Comparison of ENCODE assay signal across 17 cellular contexts in genomic region chr3:101319531-101319930, GRCh38. TPM values are rescaled to one million over a fixed set of nuclear protein-coding genes. Genes with fewer than 3 reads are reported as not detected.
DNase-seq lines count a peak whose midpoint lies in the region; ATAC-seq and TF ChIP-seq lines count a peak whose summit lies in the region.
"Had no signal": no experiment of that assay in that cellular context is flagged by ENCODE, and none has a peak within 500 bp of the region (broad histone marks: within the 10 kb centered on the region; RNA-seq: fewer than 3 reads in every experiment).

No MANE protein-coding gene starts in this region.

- H3K4me1 ChIP-seq in MM.1S (ENCODE audit: low read length) (no peaks in the 10 kb centered on the region), mesendoderm (ENCODE audit: control insufficient read depth, low read depth, low read length) (no peaks in the 10 kb centered on the region), neural progenitor cell (peaks cover 17% of the 10 kb centered on the region)

- no peak overlapping the region for H2BK5ac ChIP-seq in mesendoderm (ENCODE audit: low read length)

- intact Hi-C loops in MCF 10A (cut with micrococcal nuclease): no loop called here

- H3K36me3 Mint-ChIP-seq in neural progenitor cell: no peaks in the 10 kb centered on the region
- H3K36me3 Mint-ChIP-seq in MCF 10A (ENCODE audit: insufficient read depth, unreplicated experiment): no peaks in the 10 kb centered on the region

- BruUV-seq in MCF 10A (replicated peaks; lab: Mats Ljungman, UMichigan): no TSS peak

- no peak overlapping the region for H3K56ac ChIP-seq in mesendoderm (ENCODE audit: low read length)

- H3K9ac ChIP-seq in MM.1S (ENCODE audit: low read length) (no peak overlapping the region), mesendoderm (ENCODE audit: low read length) (no peak overlapping the region), neural progenitor cell (no peak overlapping the region)

- H4K20me1 ChIP-seq in MM.1S (ENCODE audit: insufficient read depth, low read length): no peaks in the 10 kb centered on the region
- H4K20me1 ChIP-seq in neural progenitor cell (ENCODE audit: low read depth): no peaks in the 10 kb centered on the region

- no peak overlapping the region for H3K18ac ChIP-seq in mesendoderm (ENCODE audit: low read length)

- TF ChIP-seq CTCF in MM.1S (IDR thresholded peaks at IDR 0.05; ENCODE audit: low read length): no peak
- TF ChIP-seq CTCF in WERI-Rb-1 (IDR thresholded peaks at IDR 0.05; ENCODE audit: low read depth, low read length): no peak
- no peak for TF ChIP-seq CTCF in neural progenitor cell (IDR thresholded peaks at IDR 0.05)
- TF ChIP-seq CTCF in MCF 10A (IDR thresholded peaks at IDR 0.05; ENCODE audit: unreplicated experiment): no peak

- H2AFZ ChIP-seq in MM.1S (ENCODE audit: low read length) (no peak overlapping the region), neural progenitor cell (replicated peaks) (no peak overlapping the region)

- H3K9me3 Mint-ChIP-seq in neural progenitor cell (no peaks in the 10 kb centered on the region), MCF 10A (ENCODE audit: unreplicated experiment) (no peaks in the 10 kb centered on the region)
- H3K9me3 Mint-ChIP-seq: CD4-positive, alpha-beta T cell; H9 had no signal

- no peak overlapping the region for H2BK15ac ChIP-seq in mesendoderm (replicated peaks; ENCODE audit: low read depth)

- H3K27me3 ChIP-seq in MM.1S (replicated peaks; ENCODE audit: insufficient read depth, low read length) (no peaks in the 10 kb centered on the region), WERI-Rb-1 (ENCODE audit: insufficient read depth, low read depth, severe bottlenecking) (no peaks in the 10 kb centered on the region), mesendoderm (ENCODE audit: insufficient read depth, low read length, poor library complexity) (no peaks in the 10 kb centered on the region), neural progenitor cell (no peaks in the 10 kb centered on the region)

- H3F3A ChIP-seq in MM.1S (ENCODE audit: insufficient read depth, low read length): no peaks in the 10 kb centered on the region; the same call in 1 of the 2 replicates
- peaks cover 3% of the 10 kb centered on the region for H3F3A ChIP-seq in neural progenitor cell (ENCODE audit: low read depth)

- H4K5ac ChIP-seq in mesendoderm (ENCODE audit: low read length): no peak overlapping the region

- no peak overlapping the region for H2AK5ac ChIP-seq in mesendoderm (ENCODE audit: low read length)

- H3K4me2 ChIP-seq in MM.1S (ENCODE audit: low read depth, low read length) (peak overlapping the region; percentile 37), mesendoderm (ENCODE audit: low read length) (no peak overlapping the region), neural progenitor cell (no peak overlapping the region)

- DNase-seq in MM.1S (peak; percentile 74), WERI-Rb-1 (no peak), mesendoderm (peak; percentile 41), neural progenitor cell (ENCODE audit: low spot score) (peak; percentile 10), MCF 10A (ENCODE audit: unreplicated experiment) (no peak), NCI-H446 treated with DMSO at 0.1 percent for 48 hours (lab: John Stamatoyannopoulos, UW) (no peak)
- DNase-seq in activated CD8-positive, alpha-beta memory T cell treated with anti-CD3 and anti-CD28 coated beads, Interleukin-2, amount 50 U/mL, for 4 hours: no peak
- DNase-seq: C1 segment of cervical spinal cord; Calu3; CD4-positive, alpha-beta T cell; DND-41; GDM1; GOT3; H9 had no signal

- H3K4me3 ChIP-seq in MM.1S (ENCODE audit: low read length) (no peak overlapping the region), WERI-Rb-1 (ENCODE audit: low read depth, low read length) (peak overlapping the region; percentile 96), mesendoderm (ENCODE audit: low read length) (no peak overlapping the region), neural progenitor cell (no peak overlapping the region)

- H3K23ac ChIP-seq in mesendoderm (ENCODE audit: low read length): no peak overlapping the region

- no CpG with 5 or more reads among the region's 5 CpGs for WGBS in mesendoderm (ENCODE audit: extremely low coverage, insufficient coverage, low lambda C conversion rate)

- no peaks in the 10 kb centered on the region for H3K36me3 ChIP-seq in MM.1S (replicated peaks; ENCODE audit: insufficient read depth, low read length)
- H3K36me3 ChIP-seq in WERI-Rb-1: peaks cover 47% of the 10 kb centered on the region
- no peaks in the 10 kb centered on the region for H3K36me3 ChIP-seq in mesendoderm (ENCODE audit: control insufficient read depth, insufficient read depth, low read length)
- no peaks in the 10 kb centered on the region for H3K36me3 ChIP-seq in neural progenitor cell

- H3K4me3 Mint-ChIP-seq in neural progenitor cell: no peak overlapping the region
- no peak overlapping the region for H3K4me3 Mint-ChIP-seq in MCF 10A (ENCODE audit: unreplicated experiment)
- H3K4me3 Mint-ChIP-seq: B cell; CD4-positive, alpha-beta T cell; H9 had no signal

- no peaks in the 10 kb centered on the region for H3K9me3 ChIP-seq in MM.1S (replicated peaks; ENCODE audit: insufficient read depth, low read length)
- no peaks in the 10 kb centered on the region for H3K9me3 ChIP-seq in WERI-Rb-1 (ENCODE audit: severe bottlenecking)
- H3K9me3 ChIP-seq in neural progenitor cell (ENCODE audit: low read depth): no peaks in the 10 kb centered on the region

- H3K4me1 Mint-ChIP-seq in neural progenitor cell (peaks cover 2% of the 10 kb centered on the region), MCF 10A (ENCODE audit: insufficient read depth, unreplicated experiment) (no peaks in the 10 kb centered on the region)
- H3K4me1 Mint-ChIP-seq: B cell, H9 had no signal

- POLR2A ChIA-PET in MCF 10A (lab: Yijun Ruan, JAX): no interaction called here

- H4K8ac ChIP-seq in mesendoderm (ENCODE audit: low read depth, low read length): no peak overlapping the region

- no peaks in the 10 kb centered on the region for H3K79me1 ChIP-seq in mesendoderm (ENCODE audit: low read length)

- H3K27me3 Mint-ChIP-seq in neural progenitor cell (ENCODE audit: insufficient read depth, low read depth): no peaks in the 10 kb centered on the region
- H3K27me3 Mint-ChIP-seq in MCF 10A (ENCODE audit: insufficient read depth, unreplicated experiment): no peaks in the 10 kb centered on the region
- H3K27me3 Mint-ChIP-seq: B cell; CD4-positive, alpha-beta T cell had no signal

- no peak overlapping the region for H2BK120ac ChIP-seq in mesendoderm (ENCODE audit: low read depth, low read length)

- ATAC-seq in HG03469 (IDR thresholded peaks at IDR 0.05; ENCODE audit: unreplicated experiment): no peak

- H3K79me2 ChIP-seq in MM.1S (ENCODE audit: low read length) (no peaks in the 10 kb centered on the region), mesendoderm (ENCODE audit: control insufficient read depth, insufficient read depth, low read length) (no peaks in the 10 kb centered on the region), neural progenitor cell (ENCODE audit: low read depth) (no peaks in the 10 kb centered on the region)

- CTCF ChIA-PET in MCF 10A (lab: Yijun Ruan, JAX): interaction anchor here (0.6 kb wide), 2 partner anchors 56 to 480 kb away, joined by 3 to 4 read pairs; no protein-coding TSS in a partner anchor

- H3K27ac ChIP-seq in MM.1S (ENCODE audit: low read length) (no peak overlapping the region), WERI-Rb-1 (peak overlapping the region; percentile 84), mesendoderm (ENCODE audit: low read depth, low read length) (no peak overlapping the region), neural progenitor cell (peak overlapping the region; percentile 59)

- H3K4ac ChIP-seq in mesendoderm (ENCODE audit: low read depth, low read length): no peak overlapping the region

- no peak overlapping the region for H3K27ac Mint-ChIP-seq in neural progenitor cell
- H3K27ac Mint-ChIP-seq in MCF 10A (ENCODE audit: low read depth, unreplicated experiment): no peak overlapping the region
- H3K27ac Mint-ChIP-seq: B cell; CD4-positive, alpha-beta T cell; H9 had no signal

- H3K9me2 ChIP-seq in MM.1S (replicated peaks; ENCODE audit: insufficient read depth, low read length): no peaks in the 10 kb centered on the region

RNA-seq across cellular contexts. Expression of gene IMPG2, which starts 0.8 kb away (rescaled TPM):
- polyA plus RNA-seq in mesendoderm (2013, experiment 1 of 2): 0.01 TPM
- polyA plus RNA-seq in mesendoderm (2013, experiment 2 of 2): 0.01 TPM
- total RNA-seq in neural progenitor cell (ENCODE audit: low replicate concordance): 0.03 and 0.15 TPM in 2 replicates
- 0.26 and 0.37 TPM in 2 replicates for total RNA-seq in MCF 10A (2022)
- total RNA-seq: HT1080 had no signal

Comparison
In these comparisons a context has a peak if more than half of its experiments do, and no peak if none do; other contexts are left out.
1. DNase-seq: peak in MM.1S (single experiment), mesendoderm (single experiment) and neural progenitor cell (single experiment); none in WERI-Rb-1 (single experiment), MCF 10A (single experiment), NCI-H446 treated with DMSO at 0.1 percent for 48 hours (single experiment) and activated CD8-positive, alpha-beta memory T cell treated with anti-CD3 and anti-CD28 coated beads, Interleukin-2, amount 50 U/mL, for 4 hours (single experiment).
2. H3K27ac ChIP-seq: peak in WERI-Rb-1 (single experiment) and neural progenitor cell (single experiment); none in MM.1S (single experiment) and mesendoderm (single experiment).